In genomic region chr2:131148426-131148825, GRCh38 we compare ENCODE assay signal across 14 cellular contexts. TPM values are rescaled to one million over a fixed set of nuclear protein-coding genes. Genes with fewer than 3 reads are reported as not detected.
DNase-seq lines count a peak whose midpoint lies in the region; ATAC-seq and TF ChIP-seq lines count a peak whose summit lies in the region.
"Had no signal": no experiment of that assay in that cellular context is flagged by ENCODE, and none has a peak within 500 bp of the region (broad histone marks: within the 10 kb centered on the region; RNA-seq: fewer than 3 reads in every experiment).

No MANE protein-coding gene starts in this region.

- H3K4me3 ChIP-seq in psoas muscle, result no peak overlapping the region
- H3K4me3 ChIP-seq: hepatocyte had no signal

- H3K4me1 Mint-ChIP-seq in activated CD4-positive, alpha-beta T cell treated with anti-CD3 and anti-CD28 coated beads, Interleukin-2, amount 10 ng/mL, durations not matched to agents 7 days and 5 days, result no peaks in the 10 kb centered on the region
- H3K4me1 Mint-ChIP-seq: central memory CD8-positive, alpha-beta T cell had no signal

- ATAC-seq in foreskin keratinocyte, result no peak
- ATAC-seq in psoas muscle, result peak; percentile 63 to 79 (median 78)
- no peak for ATAC-seq in GM19351 (IDR thresholded peaks at IDR 0.05; ENCODE audit: unreplicated experiment)
- ATAC-seq in GM21737 (IDR thresholded peaks at IDR 0.05; ENCODE audit: unreplicated experiment), result no peak

- peaks cover 0 to 75% of the 10 kb centered on the region in 2 donors for H3K36me3 ChIP-seq in psoas muscle (ENCODE audit: insufficient read depth in 1 of 2, low read depth in 1 of 2)

- 59 to 67% (median 65%) methylated on average over 3 of the region's 3 CpGs for WGBS in psoas muscle, 3 donors

- H3K4me3 Mint-ChIP-seq in activated CD4-positive, alpha-beta T cell treated with anti-CD3 and anti-CD28 coated beads, Interleukin-2, amount 10 ng/mL, durations not matched to agents 7 days and 5 days, result no peak overlapping the region
- H3K4me3 Mint-ChIP-seq: activated B cell treated with CpG ODN at 0.5 μM for 24 hours; central memory CD8-positive, alpha-beta T cell had no signal

- no peaks in the 10 kb centered on the region for H3K27me3 Mint-ChIP-seq in activated CD4-positive, alpha-beta T cell treated with anti-CD3 and anti-CD28 coated beads, Interleukin-2, amount 10 ng/mL, durations not matched to agents 7 days and 5 days
- H3K27me3 Mint-ChIP-seq: activated B cell treated with CpG ODN at 0.5 μM for 24 hours; central memory CD8-positive, alpha-beta T cell had no signal

- DNase-seq in activated CD4-positive, alpha-beta T cell treated with anti-CD3 and anti-CD28 coated beads, Interleukin-2, amount 10 ng/mL, durations not matched to agents 7 days and 5 days, result no peak
- no peak for DNase-seq in activated CD4-positive, alpha-beta T cell treated with anti-CD3 and anti-CD28 coated beads for 48 hours
- DNase-seq in NCI-H2171 (lab: John Stamatoyannopoulos, UW), result peak; percentile 90
- DNase-seq in foreskin keratinocyte, result no peak
- DNase-seq in psoas muscle, result no peak
- DNase-seq in NCI-H2029 treated with DMSO at 0.1 percent for 48 hours (lab: John Stamatoyannopoulos, UW), result no peak
- DNase-seq: activated B cell treated with CpG ODN at 0.5 μM for 24 hours; activated effector memory CD4-positive, alpha-beta T cell treated with Interleukin-2 at 50 U/mL for 16 hours; NCI-H2029 had no signal

- peak; percentile 7 for TF ChIP-seq CTCF in foreskin keratinocyte (conservative IDR thresholded peaks at IDR 0.05)
- peak; percentile 13 for TF ChIP-seq CTCF in psoas muscle (IDR thresholded peaks at IDR 0.05)

- H3K27ac ChIP-seq in foreskin keratinocyte, result no peak overlapping the region
- H3K27ac ChIP-seq in psoas muscle, result no peak overlapping the region
- H3K27ac ChIP-seq: hepatocyte, RWPE1 had no signal

- H3K9me3 ChIP-seq in psoas muscle, result no peaks in the 10 kb centered on the region

- H3K9me3 Mint-ChIP-seq in activated CD4-positive, alpha-beta T cell treated with anti-CD3 and anti-CD28 coated beads, Interleukin-2, amount 10 ng/mL, durations not matched to agents 7 days and 5 days, result no peaks in the 10 kb centered on the region
- H3K9me3 Mint-ChIP-seq: activated B cell treated with CpG ODN at 0.5 μM for 24 hours; central memory CD8-positive, alpha-beta T cell had no signal

- intact Hi-C loops in psoas muscle (cut with DNase I), result loop anchor here in 1 of 2 donors (10.0 kb wide), 1 partner anchor 354 kb away; no protein-coding TSS in a partner anchor

- CTCF ChIA-PET in activated CD4-positive, alpha-beta T cell treated with anti-CD3 and anti-CD28 coated beads, Interleukin-2, amount 10 ng/mL, durations not matched to agents 7 days and 5 days (lab: Charles Lee), result no interaction called here

- H3K4me1 ChIP-seq in foreskin keratinocyte, result no peaks in the 10 kb centered on the region
- H3K4me1 ChIP-seq in psoas muscle, result no peaks in the 10 kb centered on the region

- POLR2A ChIA-PET in activated CD4-positive, alpha-beta T cell treated with anti-CD3 and anti-CD28 coated beads, Interleukin-2, amount 10 ng/mL, durations not matched to agents 7 days and 5 days (lab: Charles Lee), result no interaction called here

- H3K27me3 ChIP-seq in foreskin keratinocyte, result no peaks in the 10 kb centered on the region
- H3K27me3 ChIP-seq in psoas muscle (ENCODE audit: insufficient read depth in 3 of 3, low read length in 2 of 3), result no peaks in the 10 kb centered on the region
- H3K27me3 ChIP-seq: hepatocyte had no signal

- H3K27ac Mint-ChIP-seq in activated CD4-positive, alpha-beta T cell treated with anti-CD3 and anti-CD28 coated beads, Interleukin-2, amount 10 ng/mL, durations not matched to agents 7 days and 5 days, result peak overlapping the region; percentile 14
- H3K27ac Mint-ChIP-seq: activated B cell treated with CpG ODN at 0.5 μM for 24 hours had no signal

- peaks cover 24% of the 10 kb centered on the region for H3K36me3 Mint-ChIP-seq in activated CD4-positive, alpha-beta T cell treated with anti-CD3 and anti-CD28 coated beads, Interleukin-2, amount 10 ng/mL, durations not matched to agents 7 days and 5 days (ENCODE audit: low read depth)

RNA-seq across cellular contexts. Expression of gene PLEKHB2, which starts 43.3 kb away (rescaled TPM):
- 10 to 100 TPM; 55.4 to 55.7 TPM for total RNA-seq in activated CD4-positive, alpha-beta T cell treated with anti-CD3 and anti-CD28 coated beads, Interleukin-2, amount 10 ng/mL, durations not matched to agents 7 days and 5 days
- total RNA-seq in foreskin keratinocyte, result 60.1 and 65.6 TPM in 2 replicates
- 29.5 and 31.1 TPM in 2 replicates for polyA plus RNA-seq in foreskin keratinocyte
- 10 to 100 TPM; 24.7 to 67.6 (median 28.7) TPM for total RNA-seq in psoas muscle
- 10 to 100 TPM; 17.9 to 81.4 (median 74.7) TPM for polyA plus RNA-seq in psoas muscle

RNA-seq across cellular contexts. Expression of gene FAM168B, which starts 55.2 kb away (rescaled TPM):
- total RNA-seq in activated CD4-positive, alpha-beta T cell treated with anti-CD3 and anti-CD28 coated beads, Interleukin-2, amount 10 ng/mL, durations not matched to agents 7 days and 5 days, result 10 to 100 TPM; 52.7 to 53.3 TPM
- total RNA-seq in foreskin keratinocyte (66.4 and 67.1 TPM in 2 replicates), psoas muscle (100 to 1,000 TPM in 2 of 4 donors, 10 to 100 TPM in 2; 63.1 to 130 (median 105) TPM)
- polyA plus RNA-seq in foreskin keratinocyte (23.8 and 26.6 TPM in 2 replicates), psoas muscle (100 to 1,000 TPM in 1 of 3 donors, 10 to 100 TPM in 2; 39.2 to 155 (median 98.8) TPM)

Comparison
In these comparisons a context has a peak if more than half of its experiments do, and no peak if none do; other contexts are left out.
1. ATAC-seq: peak in psoas muscle (4 of 4); none in foreskin keratinocyte (single experiment), GM19351 (single experiment) and GM21737 (single experiment).